ENCODE assay signal across 8 cellular contexts in the genomic region with DNA sequence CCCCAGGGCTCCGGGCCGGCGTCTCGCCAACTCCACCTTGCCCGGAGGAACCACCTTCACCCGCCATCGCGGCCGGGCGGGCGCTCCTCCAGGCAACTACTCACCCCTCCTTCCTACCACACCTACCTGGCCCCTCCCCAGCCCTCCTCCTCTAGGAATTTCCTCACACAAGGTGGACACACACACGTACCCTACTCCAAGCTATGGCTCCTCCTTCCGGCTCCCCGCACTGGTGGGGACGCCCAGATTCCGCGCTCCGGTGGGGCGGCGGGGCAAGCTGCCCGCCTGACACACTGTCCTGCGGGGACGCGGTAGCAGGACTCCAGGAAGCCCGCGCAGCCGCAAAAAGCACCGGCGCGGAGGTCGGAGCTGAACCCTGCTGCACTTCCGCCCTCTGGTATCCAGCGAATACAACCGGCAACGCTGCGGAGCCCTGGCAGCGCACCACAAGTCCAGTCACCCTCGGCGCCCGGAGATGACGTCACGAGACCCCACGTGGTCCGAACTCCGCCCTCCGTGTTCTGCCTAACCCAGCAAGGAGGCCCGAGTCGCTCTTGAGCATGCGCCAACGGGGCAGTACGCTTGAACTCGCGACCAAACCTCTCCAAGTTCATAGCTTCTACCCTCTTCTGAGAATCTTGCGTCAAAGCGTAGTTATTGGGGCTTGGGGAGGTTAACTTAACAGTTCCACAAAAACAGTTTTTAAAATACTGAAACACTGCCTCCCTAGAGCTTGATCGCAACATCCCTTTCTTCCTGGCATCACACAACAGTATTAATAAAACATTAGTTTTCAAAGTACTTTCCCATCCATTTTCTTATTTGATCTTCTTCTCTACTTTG. TPM values are rescaled to one million over a fixed set of nuclear protein-coding genes. Genes with fewer than 3 reads are reported as not detected.
DNase-seq lines count a peak whose midpoint lies in the region; ATAC-seq and TF ChIP-seq lines count a peak whose summit lies in the region.

A gene (minus strand): TSS at position 425 of the 843 bp plus-strand sequence. CDS start 9,552 bp downstream, outside the sequence.

- peak within 1 kb of the TSS; percentile 97 for H3K4me3 Mint-ChIP-seq in dendritic cell treated with granulocyte-macrophage colony-stimulating factor and Interleukin-4, amounts not matched to agents 40 ng/mL and 50 ng/mL, for 4 days

- ATAC-seq in GM19395 (IDR thresholded peaks at IDR 0.05; ENCODE audit: unreplicated experiment) (peak; percentile 96), HG03565 (IDR thresholded peaks at IDR 0.05; ENCODE audit: unreplicated experiment) (peak; percentile 93), left lobe of liver (peak; percentile 92)

- peaks cover 18% of the 10 kb centered on the region for H3K27me3 Mint-ChIP-seq in dendritic cell treated with granulocyte-macrophage colony-stimulating factor and Interleukin-4, amounts not matched to agents 40 ng/mL and 50 ng/mL, for 4 days

- H3K27ac ChIP-seq in C4-2B: peak within 1 kb of the TSS; percentile 93

- intact Hi-C loops in dendritic cell treated with granulocyte-macrophage colony-stimulating factor and Interleukin-4, amounts not matched to agents 40 ng/mL and 50 ng/mL, for 4 days (cut with micrococcal nuclease): no loop called here

- peak within 1 kb of the TSS; percentile 97 for H3K27ac Mint-ChIP-seq in dendritic cell treated with granulocyte-macrophage colony-stimulating factor and Interleukin-4, amounts not matched to agents 40 ng/mL and 50 ng/mL, for 4 days

- peaks cover 9% of the 10 kb centered on the region for H3K9me3 Mint-ChIP-seq in dendritic cell treated with granulocyte-macrophage colony-stimulating factor and Interleukin-4, amounts not matched to agents 40 ng/mL and 50 ng/mL, for 4 days

- H3K36me3 Mint-ChIP-seq in dendritic cell treated with granulocyte-macrophage colony-stimulating factor and Interleukin-4, amounts not matched to agents 40 ng/mL and 50 ng/mL, for 4 days (ENCODE audit: low read depth): peaks cover 19% of the 10 kb centered on the region

- TF ChIP-seq CTCF in C4-2B (conservative IDR thresholded peaks at IDR 0.05): no peak

- H3K4me1 Mint-ChIP-seq in dendritic cell treated with granulocyte-macrophage colony-stimulating factor and Interleukin-4, amounts not matched to agents 40 ng/mL and 50 ng/mL, for 4 days (ENCODE audit: low read depth): peaks cover 30% of the 10 kb centered on the region

- DNase-seq in NCI-H774 (lab: John Stamatoyannopoulos, UW) (peak; percentile 100), left lobe of liver (ENCODE audit: low spot score) (peak; percentile 100)
- peak; percentile 100 for DNase-seq in activated CD4-positive, alpha-beta T cell treated with anti-CD3 and anti-CD28 coated beads, Interleukin-2, amount 50 U/mL, for 4 hours
- peak; percentile 100 for DNase-seq in stimulated activated CD4-positive, alpha-beta T cell treated with anti-CD3 and anti-CD28 coated beads, Interleukin-2, amount 100 ng/mL, for 4 hours (ENCODE audit: low read depth)

RNA-seq across cellular contexts. Expression of the gene that starts here (rescaled TPM):
- 16.0 TPM for total RNA-seq in left lobe of liver

Comparison
In these comparisons a context has a peak if more than half of its experiments do, and no peak if none do; other contexts are left out.
1. Peak in every context shown above with its lines: DNase-seq, ATAC-seq and H3K27ac ChIP-seq.